In the genomic region with DNA sequence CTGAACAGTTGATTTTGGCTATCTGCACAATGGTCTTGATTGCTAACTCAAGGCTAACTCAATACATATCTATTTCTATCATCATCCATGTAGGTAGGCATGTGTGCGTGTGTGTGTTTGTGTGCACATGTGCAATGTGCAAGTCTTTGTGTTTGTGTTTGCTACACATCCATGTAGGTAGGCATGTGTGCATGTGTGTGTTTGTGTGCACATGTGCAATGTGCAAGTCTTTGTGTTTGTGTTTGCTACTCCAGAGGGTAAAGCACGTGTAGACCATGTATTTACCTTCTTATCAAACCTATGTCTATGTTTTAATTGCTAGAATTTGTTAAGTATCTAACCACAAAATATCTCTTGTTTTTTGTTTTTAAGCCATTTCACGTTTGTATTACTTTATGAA, we compare ENCODE assay signal across 7 cellular contexts.
"Had no signal": no experiment of that assay in that cellular context is flagged by ENCODE, and none has a peak within 500 bp of the region (broad histone marks: within the 10 kb centered on the region; RNA-seq: fewer than 3 reads in every experiment).

No MANE protein-coding gene starts in this region.

- H3K27ac Mint-ChIP-seq: H9 had no signal

- H3K4me3 ChIP-seq: GM23248, K562 had no signal

- ATAC-seq: K562 had no signal

- H3K27ac ChIP-seq: GM23248 had no signal

- H3K4me3 Mint-ChIP-seq: H9 had no signal

- H3K4me1 Mint-ChIP-seq: H9 had no signal

- H3K9ac ChIP-seq: GM23248 had no signal

- DNase-seq: GM23248, GOT3, H9, HCEC 1CT, IMR-90 had no signal

- H2AFZ ChIP-seq: GM23248 had no signal

- FAIRE-seq: H54, K562 had no signal
